In the genomic region with DNA sequence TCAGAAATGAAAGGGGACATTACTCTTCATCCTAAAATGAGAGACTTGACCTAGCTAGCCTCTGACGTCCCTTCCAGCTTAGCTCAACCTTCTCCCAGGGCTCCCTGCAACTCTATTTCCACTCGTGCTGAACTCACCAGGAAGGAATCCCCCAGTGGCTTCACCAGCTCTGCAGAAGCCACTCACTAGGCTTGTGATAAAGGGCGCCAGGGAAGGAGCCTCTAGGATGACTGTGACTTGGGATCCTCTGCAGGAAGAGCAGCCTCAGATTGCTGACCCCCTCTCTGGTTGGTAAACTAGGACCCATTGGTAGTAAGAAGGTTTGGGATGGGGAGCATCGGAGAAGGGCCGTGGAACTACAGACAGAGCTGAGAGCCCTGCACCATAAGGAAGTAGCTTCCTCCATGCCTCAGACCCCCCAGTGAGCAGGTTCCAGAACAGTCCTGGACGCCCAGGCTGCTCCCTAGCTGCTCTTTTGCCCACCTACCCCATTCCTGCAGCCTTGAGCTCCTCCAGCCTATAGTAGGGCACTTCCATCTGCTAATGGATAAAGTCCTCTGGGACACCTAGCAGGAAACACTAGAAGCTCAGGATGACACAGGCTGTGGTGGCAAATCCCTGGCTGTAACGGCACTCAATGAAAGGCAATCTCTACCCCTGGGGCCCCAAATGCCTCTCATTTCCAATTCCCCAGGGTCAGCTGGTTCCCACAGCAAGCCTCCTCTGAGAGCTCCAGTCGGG, we compare ENCODE assay signal across 17 cellular contexts. TPM values are rescaled to one million over a fixed set of nuclear protein-coding genes. Genes with fewer than 3 reads are reported as not detected.
DNase-seq lines count a peak whose midpoint lies in the region; ATAC-seq and TF ChIP-seq lines count a peak whose summit lies in the region.
"Had no signal": no experiment of that assay in that cellular context is flagged by ENCODE, and none has a peak within 500 bp of the region (broad histone marks: within the 10 kb centered on the region; RNA-seq: fewer than 3 reads in every experiment).

No MANE protein-coding gene starts in this region.

- H3K9ac ChIP-seq in Loucy (ENCODE audit: low read depth, low read length, poor library complexity, severe bottlenecking) = no peak overlapping the region
- no peak overlapping the region for H3K9ac ChIP-seq in neuronal stem cell (ENCODE audit: low read depth, low read length, poor library complexity)
- H3K9ac ChIP-seq: KMS-11 had no signal

- peak overlapping the region; percentile 42 for H2BK5ac ChIP-seq in neuronal stem cell (ENCODE audit: low read length)

- no peak overlapping the region for H4K8ac ChIP-seq in neuronal stem cell (ENCODE audit: low read depth, low read length)

- ATAC-seq in HG02870 (IDR thresholded peaks at IDR 0.05; ENCODE audit: unreplicated experiment) = no peak
- ATAC-seq: Right ventricle myocardium inferior had no signal

- H3F3A ChIP-seq in Loucy (ENCODE audit: low read depth) = no peaks in the 10 kb centered on the region

- TF ChIP-seq POLR2A in Peyer's patch (IDR thresholded peaks at IDR 0.05) = no peak

- no peak overlapping the region for H3K4me3 ChIP-seq in Loucy (ENCODE audit: low read length, poor library complexity, severe bottlenecking)
- no peak overlapping the region for H3K4me3 ChIP-seq in Peyer's patch
- H3K4me3 ChIP-seq in neuronal stem cell (ENCODE audit: low read length in 2 of 2) = no peak overlapping the region
- H3K4me3 ChIP-seq: SK-N-MC had no signal

- no peak overlapping the region for H3K14ac ChIP-seq in neuronal stem cell (ENCODE audit: low read length)

- no peaks in the 10 kb centered on the region for H3K79me2 ChIP-seq in Loucy (ENCODE audit: insufficient read depth, low read length)

- H3K23ac ChIP-seq in neuronal stem cell (ENCODE audit: low read depth, low read length, poor library complexity) = no peak overlapping the region

- H3K27me3 ChIP-seq in Loucy (ENCODE audit: insufficient read depth, low read length, poor library complexity, severe bottlenecking) (no peaks in the 10 kb centered on the region), Peyer's patch (no peaks in the 10 kb centered on the region), neuronal stem cell (ENCODE audit: control insufficient read depth in 3 of 3, insufficient read depth in 3 of 3, low read depth in 1 of 3, low read length in 3 of 3) (peaks cover 0 to 10% (median 0%) of the 10 kb centered on the region in 3 experiments)

- H2AFZ ChIP-seq in Loucy (ENCODE audit: low read length) = peak overlapping the region; percentile 30; the same call in 1 of the 2 replicates
- H2AFZ ChIP-seq in neuronal stem cell (ENCODE audit: low read length) = no peak overlapping the region

- peak overlapping the region; percentile 25 for H2AK5ac ChIP-seq in neuronal stem cell (ENCODE audit: low read depth, low read length)

- H3K36me3 ChIP-seq in Loucy (ENCODE audit: insufficient read depth, low read length) (no peaks in the 10 kb centered on the region), Peyer's patch (no peaks in the 10 kb centered on the region), neuronal stem cell (replicated peaks in 1 of 2; ENCODE audit: control insufficient read depth in 2 of 2, insufficient read depth in 2 of 2, low read length in 2 of 2) (no peaks in the 10 kb centered on the region)

- no peaks in the 10 kb centered on the region for H3K79me1 ChIP-seq in neuronal stem cell (ENCODE audit: low read depth, low read length)

- H4K20me1 ChIP-seq in Loucy (ENCODE audit: insufficient read depth, low read length, poor library complexity, severe bottlenecking) = no peaks in the 10 kb centered on the region

- no peaks in the 10 kb centered on the region for H3K9me3 ChIP-seq in Loucy (ENCODE audit: insufficient read depth, low read depth, low read length)
- no peaks in the 10 kb centered on the region for H3K9me3 ChIP-seq in Peyer's patch
- no peaks in the 10 kb centered on the region for H3K9me3 ChIP-seq in neuronal stem cell (replicated peaks in 1 of 2; ENCODE audit: control insufficient read depth in 2 of 2, insufficient read depth in 1 of 2, low read depth in 1 of 2, low read length in 2 of 2)

- no peaks in the 10 kb centered on the region for H3K9me2 ChIP-seq in Loucy (replicated peaks; ENCODE audit: low read depth, low read length)

- no peaks in the 10 kb centered on the region for H3K4me1 ChIP-seq in Loucy (ENCODE audit: insufficient read depth, low read length, poor library complexity, severe bottlenecking)
- H3K4me1 ChIP-seq in Peyer's patch = no peaks in the 10 kb centered on the region
- H3K4me1 ChIP-seq in neuronal stem cell (ENCODE audit: control insufficient read depth in 2 of 2, insufficient read depth in 1 of 2, low read depth in 1 of 2, low read length in 2 of 2) = peaks cover 0 to 16% of the 10 kb centered on the region in 2 donors

- H3K4ac ChIP-seq in neuronal stem cell (ENCODE audit: low read length) = no peak overlapping the region

- no peak for TF ChIP-seq CTCF in Loucy (conservative IDR thresholded peaks at IDR 0.05; ENCODE audit: low read length)
- TF ChIP-seq CTCF in Peyer's patch (IDR thresholded peaks at IDR 0.05) = no peak

- no peak overlapping the region for H4K91ac ChIP-seq in neuronal stem cell (ENCODE audit: low read depth, low read length, poor library complexity)

- H3K4me2 ChIP-seq in Loucy (ENCODE audit: low read depth, low read length, poor library complexity, severe bottlenecking) (no peak overlapping the region), neuronal stem cell (ENCODE audit: insufficient read depth, low read length, poor library complexity, severe bottlenecking) (no peak overlapping the region)
- H3K4me2 ChIP-seq: KMS-11 had no signal

- peak; percentile 45 for DNase-seq in activated CD8-positive, alpha-beta memory T cell treated with anti-CD3 and anti-CD28 coated beads for 24 hours
- DNase-seq in activated CD8-positive, alpha-beta memory T cell treated with anti-CD3 and anti-CD28 coated beads, Interleukin-2, amount 50 U/mL, for 4 hours = no peak
- DNase-seq in Peyer's patch = peak in 2 of 3 donors; percentile 2 to 22
- DNase-seq in neuronal stem cell (ENCODE audit: low spot score) = no peak
- no peak for DNase-seq in COLO829 (ENCODE audit: low spot score)
- no peak for DNase-seq in effector CD8-positive, alpha-beta T cell (lab: John Stamatoyannopoulos, UW)
- DNase-seq: DMS53, MM.1S, NCI-H1105, NCI-H187 treated with DMSO at 0.1 percent for 48 hours, NCI-H226, NCI-H69 had no signal

- no peak overlapping the region for H3K27ac ChIP-seq in Peyer's patch
- H3K27ac ChIP-seq in neuronal stem cell (replicated peaks; ENCODE audit: low read length) = no peak overlapping the region
- H3K27ac ChIP-seq: KMS-11, SK-N-MC had no signal

- H2BK15ac ChIP-seq in neuronal stem cell (ENCODE audit: low read length) = peak overlapping the region; percentile 43

- H2BK12ac ChIP-seq in neuronal stem cell (ENCODE audit: low read length) = no peak overlapping the region

- WGBS in neuronal stem cell (ENCODE audit: extremely low coverage in 2 of 2, insufficient read length in 2 of 2, insufficient replicate concordance in 1 of 2), 2 donors = no CpG with 5 or more reads among the region's 8 CpGs

- H2BK120ac ChIP-seq in neuronal stem cell (ENCODE audit: low read depth, low read length) = no peak overlapping the region

- peak overlapping the region; percentile 79 for H3K18ac ChIP-seq in neuronal stem cell (ENCODE audit: low read length)

RNA-seq across cellular contexts. Expression of a gene that starts 26.0 kb away (rescaled TPM):
- total RNA-seq in Peyer's patch = 10 to 100 TPM in 3 of 4 donors, 1 to 10 TPM in 1; 7.4 to 45.2 (median 36.6) TPM
- not detected for polyA plus RNA-seq in neuronal stem cell (2013, experiment 1 of 2)
- polyA plus RNA-seq in neuronal stem cell (2013, experiment 2 of 2) = not detected

RNA-seq across cellular contexts. Expression of a gene that starts 36.1 kb away (rescaled TPM):
- not detected for total RNA-seq in Peyer's patch
- polyA plus RNA-seq in neuronal stem cell (2013, experiment 1 of 2) = 0.03 TPM
- polyA plus RNA-seq in neuronal stem cell (2013, experiment 2 of 2) = 0.07 TPM
- total RNA-seq: Right ventricle myocardium inferior had no signal

Comparison
In these comparisons a context has a peak if more than half of its experiments do, and no peak if none do; other contexts are left out.
1. DNase-seq: peak in activated CD8-positive, alpha-beta memory T cell treated with anti-CD3 and anti-CD28 coated beads for 24 hours (single experiment) and Peyer's patch (2 of 3); none in activated CD8-positive, alpha-beta memory T cell treated with anti-CD3 and anti-CD28 coated beads, Interleukin-2, amount 50 U/mL, for 4 hours (single experiment), neuronal stem cell (single experiment), COLO829 (single experiment) and effector CD8-positive, alpha-beta T cell (single experiment).